In the genomic region with DNA sequence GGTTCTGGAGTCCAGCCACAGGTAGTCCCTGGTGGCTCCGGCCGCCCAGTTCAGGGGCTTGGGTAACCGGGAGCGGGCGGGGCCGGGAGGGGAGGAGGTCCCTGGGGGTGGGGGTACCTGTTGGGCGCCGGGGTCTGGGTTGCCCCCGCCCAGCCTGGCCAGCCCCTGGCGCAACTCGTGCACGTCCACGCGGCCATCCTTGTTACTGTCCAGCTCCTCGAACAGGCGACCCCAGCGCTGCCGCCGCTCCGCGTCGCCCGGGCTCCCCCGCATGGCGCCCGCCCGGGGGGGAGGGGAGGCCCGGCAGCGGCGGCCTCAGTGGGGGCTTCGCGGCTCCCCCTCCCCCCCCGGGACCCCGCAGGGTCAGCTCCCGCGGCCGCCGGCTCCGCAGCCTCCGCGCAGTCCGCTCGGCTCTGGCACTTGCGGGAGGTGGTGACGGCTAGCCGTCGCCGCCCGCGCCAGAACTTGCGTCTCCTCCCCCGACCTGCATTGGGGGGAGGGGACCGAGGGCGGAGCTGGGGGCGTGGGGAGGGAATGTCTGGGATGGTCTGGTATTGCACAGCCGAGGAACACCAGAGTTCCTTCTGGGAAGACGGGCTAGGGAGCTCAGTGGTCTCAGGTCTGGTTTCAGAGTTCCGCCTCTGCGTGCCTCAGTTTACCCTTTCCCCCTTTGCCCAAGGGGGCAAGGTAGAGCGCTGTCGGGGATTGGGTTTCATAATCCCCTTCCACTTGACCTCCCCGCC, we compare ENCODE assay signal across 8 cellular contexts.
DNase-seq lines count a peak whose midpoint lies in the region; ATAC-seq lines count a peak whose summit lies in the region.

A gene (minus strand): TSS at position 437 of the 743 bp plus-strand sequence. CDS start 164 bp downstream, at position 273.

- H3K4me3 Mint-ChIP-seq in effector memory CD8-positive, alpha-beta T cell = peak within 1 kb of the TSS; percentile 88 to 94

- H3K27me3 Mint-ChIP-seq in effector memory CD8-positive, alpha-beta T cell = no peaks in the 10 kb centered on the region

- peak within 1 kb of the TSS; percentile 73 to 92 for H3K27ac Mint-ChIP-seq in effector memory CD8-positive, alpha-beta T cell

- ATAC-seq in HG02840 (IDR thresholded peaks at IDR 0.05; ENCODE audit: low FRiP score, unreplicated experiment) = peak; percentile 29
- peak; percentile 14 for ATAC-seq in effector memory CD8-positive, alpha-beta T cell (replicated peaks)

- H3K9me3 Mint-ChIP-seq in effector memory CD8-positive, alpha-beta T cell = no peaks in the 10 kb centered on the region

- H3K36me3 Mint-ChIP-seq in effector memory CD8-positive, alpha-beta T cell (ENCODE audit: insufficient read depth) = peaks cover 20% of the 10 kb centered on the region

- H3K4me1 Mint-ChIP-seq in effector memory CD8-positive, alpha-beta T cell (ENCODE audit: low read depth in 2 of 2) = peaks cover 11 to 18% of the 10 kb centered on the region in 2 donors

- peak; percentile 7 for DNase-seq in NCI-H1694 (lab: John Stamatoyannopoulos, UW)
- DNase-seq in NCI-H1694 treated with DMSO at 0.1 percent for 48 hours (lab: John Stamatoyannopoulos, UW) = no peak
- peak; percentile 22 for DNase-seq in NCI-H510A (lab: John Stamatoyannopoulos, UW)
- DNase-seq in activated CD4-positive, alpha-beta T cell treated with anti-CD3 and anti-CD28 coated beads, Interleukin-2, amount 50 U/mL, for 48 hours = peak; percentile 75 to 77
- peak; percentile 29 to 42 (median 37) for DNase-seq in effector memory CD8-positive, alpha-beta T cell
- peak; percentile 73 for DNase-seq in medulla oblongata (ENCODE audit: extremely low spot score)
- peak; percentile 34 to 39 for DNase-seq in stimulated activated CD8-positive, alpha-beta memory T cell treated with anti-CD3 and anti-CD28 coated beads, Interleukin-15, amount 100 ng/mL, for 48 hours (ENCODE audit: low read depth in 2 of 2)
